Comparison of ENCODE assay signal across 8 cellular contexts in the genomic region with DNA sequence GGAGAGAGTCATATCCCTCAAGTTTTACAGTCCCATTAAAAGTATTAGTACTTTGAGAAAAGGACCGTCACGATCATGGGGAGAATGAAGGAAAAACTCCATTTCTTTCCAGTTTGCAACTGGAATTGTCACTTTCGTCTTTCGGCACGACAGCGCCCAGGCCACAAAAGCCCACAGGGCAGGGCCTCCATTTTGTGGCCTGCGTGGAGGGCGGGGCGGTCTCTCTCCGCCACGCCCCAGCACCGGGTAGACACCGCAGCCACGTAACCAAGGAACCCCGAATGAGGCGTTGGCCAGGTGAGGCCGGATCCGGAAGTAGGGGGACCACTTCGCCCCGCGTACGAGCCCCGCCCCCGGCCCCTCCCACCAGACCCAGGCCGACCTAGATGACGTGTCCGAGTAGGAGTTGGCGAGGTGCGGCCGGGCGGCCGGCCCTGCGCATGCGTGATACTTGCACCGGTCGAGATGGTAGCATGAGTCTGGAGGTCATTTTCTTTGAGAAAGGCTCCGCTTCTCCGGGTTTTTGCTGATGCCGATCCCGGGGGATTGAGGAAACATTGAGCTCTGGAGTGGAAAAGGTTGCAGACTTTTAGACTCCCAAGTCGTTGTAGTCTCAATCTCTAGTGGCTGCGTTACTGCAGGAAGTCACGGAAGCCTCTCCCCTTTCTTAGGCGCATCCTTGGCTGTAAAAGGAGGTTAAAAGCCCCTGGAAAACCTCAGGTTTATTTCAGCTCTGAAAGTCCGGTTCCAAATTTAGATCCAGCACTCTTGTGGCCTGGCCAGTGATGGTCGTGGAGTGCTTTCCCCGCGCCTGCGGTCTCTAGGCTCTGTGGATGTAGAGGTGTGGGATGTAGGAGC. TPM values are rescaled to one million over a fixed set of nuclear protein-coding genes. Genes with fewer than 3 reads are reported as not detected.
DNase-seq lines count a peak whose midpoint lies in the region; ATAC-seq and TF ChIP-seq lines count a peak whose summit lies in the region.

No MANE protein-coding gene starts in this region.

- peak overlapping the region; percentile 94 for H3K27ac Mint-ChIP-seq in CD8-positive, alpha-beta T cell

- CTCF ChIA-PET in CD8-positive, alpha-beta T cell (lab: Charles Lee) = interaction anchor here (1.5 kb wide), 1 partner anchor 9 kb away, joined by 4 read pairs; no protein-coding TSS in a partner anchor

- H3K27ac ChIP-seq in CD8-positive, alpha-beta T cell (ENCODE audit: low read depth, low read length) = peak overlapping the region; percentile 76
- H3K27ac ChIP-seq in effector memory CD4-positive, alpha-beta T cell (ENCODE audit: insufficient read depth, low read length, poor library complexity, severe bottlenecking) = peak overlapping the region; percentile 71

- peaks cover 16% of the 10 kb centered on the region for H3K36me3 Mint-ChIP-seq in CD8-positive, alpha-beta T cell

- H3K36me3 ChIP-seq in CD8-positive, alpha-beta T cell (ENCODE audit: insufficient read depth, low read length) = no peaks in the 10 kb centered on the region
- H3K36me3 ChIP-seq in effector memory CD4-positive, alpha-beta T cell (ENCODE audit: control insufficient read depth, insufficient read depth, low read length) = no peaks in the 10 kb centered on the region

- no peaks in the 10 kb centered on the region for H3K27me3 Mint-ChIP-seq in CD8-positive, alpha-beta T cell (ENCODE audit: low read depth)

- no peaks in the 10 kb centered on the region for H3K27me3 ChIP-seq in CD8-positive, alpha-beta T cell (ENCODE audit: insufficient read depth, low read length)
- H3K27me3 ChIP-seq in effector memory CD4-positive, alpha-beta T cell (replicated peaks; ENCODE audit: control insufficient read depth, insufficient read depth, low read length, poor library complexity, severe bottlenecking) = no peaks in the 10 kb centered on the region

- peak overlapping the region; percentile 64 for H3K4me3 ChIP-seq in CD8-positive, alpha-beta T cell (ENCODE audit: low read depth, low read length)
- peak overlapping the region; percentile 31 for H3K4me3 ChIP-seq in effector memory CD4-positive, alpha-beta T cell (ENCODE audit: insufficient read depth, low read depth, low read length, poor library complexity, severe bottlenecking)

- H3K4me3 Mint-ChIP-seq in CD8-positive, alpha-beta T cell = peak overlapping the region; percentile 84

- peak; percentile 93 to 97 (median 95) for DNase-seq in CD8-positive, alpha-beta T cell
- DNase-seq in HPDE6-E6E7 (ENCODE audit: extremely low spot score) (peak; percentile 98), NK-92 (lab: John Stamatoyannopoulos, UW; ENCODE audit: unreplicated experiment) (peak; percentile 83), lung microvascular endothelial cell (ENCODE audit: low read depth in 2 of 2) (peak; percentile 92 to 94)
- peak; percentile 97 for DNase-seq in activated CD8-positive, alpha-beta memory T cell treated with anti-CD3 and anti-CD28 coated beads for 24 hours
- DNase-seq in effector memory CD4-positive, alpha-beta T cell = peak; percentile 96 to 99 (median 97)
- DNase-seq in stimulated activated CD4-positive, alpha-beta T cell treated with anti-CD3 and anti-CD28 coated beads, TNF-alpha, amount 100 ng/mL, for 4 hours (ENCODE audit: low read depth in 3 of 3) = peak; percentile 92 to 96 (median 93)

- no peaks in the 10 kb centered on the region for H3K9me3 ChIP-seq in CD8-positive, alpha-beta T cell (ENCODE audit: low read length)
- H3K9me3 ChIP-seq in effector memory CD4-positive, alpha-beta T cell (ENCODE audit: control insufficient read depth, low read length) = no peaks in the 10 kb centered on the region

- peaks cover 3% of the 10 kb centered on the region for H3K9me3 Mint-ChIP-seq in CD8-positive, alpha-beta T cell

- peaks cover 76% of the 10 kb centered on the region for H3K4me1 Mint-ChIP-seq in CD8-positive, alpha-beta T cell (ENCODE audit: low read depth)

- ATAC-seq in CD8-positive, alpha-beta T cell = peak; percentile 66
- peak; percentile 56 for ATAC-seq in GM19463 (IDR thresholded peaks at IDR 0.05; ENCODE audit: unreplicated experiment)

- POLR2A ChIA-PET in CD8-positive, alpha-beta T cell (lab: Charles Lee) = interaction anchor here (1.2 kb wide), 1 partner anchor 62 kb away, joined by 3 read pairs; no protein-coding TSS in a partner anchor

- TF ChIP-seq CTCF in CD8-positive, alpha-beta T cell (IDR thresholded peaks at IDR 0.05) = no peak

- H3K4me1 ChIP-seq in CD8-positive, alpha-beta T cell (ENCODE audit: insufficient read depth, low read length) = peaks cover 60% of the 10 kb centered on the region
- H3K4me1 ChIP-seq in effector memory CD4-positive, alpha-beta T cell (ENCODE audit: control insufficient read depth, insufficient read depth, low read length, poor library complexity, severe bottlenecking) = peaks cover 29% of the 10 kb centered on the region

- intact Hi-C loops in CD8-positive, alpha-beta T cell (cut with DNase I, micrococcal nuclease) = loop anchor here (1.0 to 10.0 kb wide), 6 partner anchors 108 to 1521 kb away; partner anchors contain the start of genes CLYBL (in 1 of the 2) and UBAC2 (in 1 of the 2)

RNA-seq across cellular contexts. Expression of gene TM9SF2, which starts 2.7 kb away (rescaled TPM):
- total RNA-seq in CD8-positive, alpha-beta T cell = 10 to 100 TPM; 42.7 to 47.5 TPM
- total RNA-seq in lung microvascular endothelial cell = 87.0 and 116 TPM in 2 replicates

Comparison
In these comparisons a context has a peak if more than half of its experiments do, and no peak if none do; other contexts are left out.
1. Peak in every context shown above with its lines: DNase-seq, ATAC-seq, H3K4me3 ChIP-seq and H3K27ac ChIP-seq.